Comparison of ENCODE assay signal across 26 cellular contexts in genomic region chr12:11662369-11662768, GRCh38. TPM values are rescaled to one million over a fixed set of nuclear protein-coding genes. Genes with fewer than 3 reads are reported as not detected.
DNase-seq lines count a peak whose midpoint lies in the region; ATAC-seq lines count a peak whose summit lies in the region.
"Had no signal": no experiment of that assay in that cellular context is flagged by ENCODE, and none has a peak within 500 bp of the region (broad histone marks: within the 10 kb centered on the region; RNA-seq: fewer than 3 reads in every experiment).

No MANE protein-coding gene starts in this region.

- no peaks in the 10 kb centered on the region for H3K27me3 ChIP-seq in esophagus (ENCODE audit: control insufficient read depth in 1 of 2, insufficient read depth in 2 of 2, low read length in 2 of 2)
- H3K27me3 ChIP-seq: upper lobe of right lung had no signal

- DNase-seq in activated T-cell treated with anti-CD3 and anti-CD28 coated beads, Interleukin-2, amount 50 U/mL, for 4 hours: no peak
- DNase-seq in activated T-cell treated with anti-CD3 and anti-CD28 coated beads, Interleukin-2, amount 50 U/mL, for 48 hours: no peak
- DNase-seq in T-helper 17 cell: no peak
- no peak for DNase-seq in stimulated activated naive CD8-positive, alpha-beta T cell treated with anti-CD3 and anti-CD28 coated beads, Interleukin-15, Interleukin-2, amounts not matched to agents 100 U/mL and 50 U/mL, for 24 hours
- DNase-seq in NCI-H774 (lab: John Stamatoyannopoulos, UW): no peak
- DNase-seq: activated CD4-positive, alpha-beta T cell treated with anti-CD3 and anti-CD28 coated beads, Interleukin-2, amount 10 ng/mL, durations not matched to agents 7 days and 5 days; activated naive CD4-positive, alpha-beta T cell treated with Interleukin-2 at 50 U/mL for 16 hours; central memory CD4-positive, alpha-beta T cell; COR-L47; GF-D8; GOT3; naive thymus-derived CD8-positive, alpha-beta T cell; NCI-H1105; NCI-H1930; NCI-H526; stimulated activated CD4-positive, alpha-beta T cell treated with anti-CD3 and anti-CD28 coated beads, Interleukin-4, amount 100 ng/mL, for 4 hours; upper lobe of right lung had no signal

- peaks cover 2 to 26% of the 10 kb centered on the region in 2 donors for H3K4me1 ChIP-seq in esophagus (ENCODE audit: control insufficient read depth in 2 of 2, insufficient read depth in 2 of 2, low read length in 1 of 2)

- H3K27ac ChIP-seq in esophagus (ENCODE audit: low read depth in 2 of 2, low read length in 1 of 2): peak overlapping the region; percentile 71 to 88
- H3K27ac ChIP-seq: A549, SK-N-MC, upper lobe of right lung had no signal

- H3K36me3 Mint-ChIP-seq in activated T-cell treated with anti-CD3 and anti-CD28 coated beads, Interleukin-2, amount 50 U/mL, for 4 hours (ENCODE audit: insufficient read depth): peaks cover 32% of the 10 kb centered on the region
- no peaks in the 10 kb centered on the region for H3K36me3 Mint-ChIP-seq in T-helper 17 cell (ENCODE audit: low read depth)

- 86 to 87% methylated on average over 3 of the region's 3 CpGs for WGBS in esophagus, 2 donors

- H3K4me1 Mint-ChIP-seq in activated T-cell treated with anti-CD3 and anti-CD28 coated beads, Interleukin-2, amount 50 U/mL, for 4 hours (ENCODE audit: low read depth): peaks cover 76% of the 10 kb centered on the region
- peaks cover 75% of the 10 kb centered on the region for H3K4me1 Mint-ChIP-seq in T-helper 17 cell

- H3K27ac Mint-ChIP-seq in T-helper 17 cell: peak overlapping the region; percentile 81
- H3K27ac Mint-ChIP-seq: activated CD4-positive, alpha-beta T cell treated with anti-CD3 and anti-CD28 coated beads, Interleukin-2, amount 10 ng/mL, durations not matched to agents 7 days and 5 days; B cell; stimulated activated naive CD8-positive, alpha-beta T cell treated with anti-CD3 and anti-CD28 coated beads, Interleukin-15, Interleukin-2, amounts not matched to agents 100 ng/mL and 50 ng/mL, for 24 hours; T-helper 1 cell treated with Interleukin-12 subunit alpha and Interleukin-12 subunit beta and Interleukin-4 antibody, amounts not matched to agents 30 μg/mL and 1 μg/mL, for 36 hours had no signal

- H3K4me3 ChIP-seq in esophagus (ENCODE audit: low read depth in 1 of 2, low read length in 2 of 2): no peak overlapping the region
- H3K4me3 ChIP-seq: A549, SK-N-MC, upper lobe of right lung had no signal

- no peaks in the 10 kb centered on the region for H3K9me3 Mint-ChIP-seq in activated T-cell treated with anti-CD3 and anti-CD28 coated beads, Interleukin-2, amount 50 U/mL, for 4 hours
- H3K9me3 Mint-ChIP-seq: stimulated activated naive CD8-positive, alpha-beta T cell treated with anti-CD3 and anti-CD28 coated beads, Interleukin-15, Interleukin-2, amounts not matched to agents 100 ng/mL and 50 ng/mL, for 24 hours; T-helper 1 cell treated with Interleukin-12 subunit alpha and Interleukin-12 subunit beta and Interleukin-4 antibody, amounts not matched to agents 30 μg/mL and 1 μg/mL, for 36 hours had no signal

- peak; percentile 18 to 19 for ATAC-seq in activated T-cell treated with anti-CD3 and anti-CD28 coated beads, Interleukin-2, amount 50 U/mL, for 4 hours
- ATAC-seq in T-helper 17 cell (peak; percentile 65), GM21367 (IDR thresholded peaks at IDR 0.05; ENCODE audit: unreplicated experiment) (no peak), GM18520 (IDR thresholded peaks at IDR 0.05; ENCODE audit: unreplicated experiment) (no peak)
- peak; percentile 58 for ATAC-seq in stimulated activated naive CD8-positive, alpha-beta T cell treated with anti-CD3 and anti-CD28 coated beads, Interleukin-15, Interleukin-2, amounts not matched to agents 100 U/mL and 50 U/mL, for 24 hours
- ATAC-seq: A549; left lobe of liver; naive thymus-derived CD8-positive, alpha-beta T cell had no signal

- H3K36me3 ChIP-seq in esophagus (ENCODE audit: control insufficient read depth in 2 of 2, insufficient read depth in 2 of 2, low read length in 1 of 2): peaks cover 3 to 4% of the 10 kb centered on the region in 2 donors
- H3K36me3 ChIP-seq: upper lobe of right lung had no signal

- H3K9me3 ChIP-seq in T-helper 17 cell (ENCODE audit: control insufficient read depth, low read length, poor library complexity, severe bottlenecking) (no peaks in the 10 kb centered on the region), esophagus (ENCODE audit: control insufficient read depth in 2 of 2, insufficient read depth in 1 of 2, low read depth in 1 of 2, low read length in 1 of 2) (no peaks in the 10 kb centered on the region)
- H3K9me3 ChIP-seq: A549, upper lobe of right lung had no signal

- no peaks in the 10 kb centered on the region for H3K27me3 Mint-ChIP-seq in activated T-cell treated with anti-CD3 and anti-CD28 coated beads, Interleukin-2, amount 50 U/mL, for 4 hours (ENCODE audit: low read depth)
- no peaks in the 10 kb centered on the region for H3K27me3 Mint-ChIP-seq in T-helper 17 cell
- H3K27me3 Mint-ChIP-seq: activated CD4-positive, alpha-beta T cell treated with anti-CD3 and anti-CD28 coated beads, Interleukin-2, amount 10 ng/mL, durations not matched to agents 7 days and 5 days; B cell; naive thymus-derived CD8-positive, alpha-beta T cell; stimulated activated naive CD8-positive, alpha-beta T cell treated with anti-CD3 and anti-CD28 coated beads, Interleukin-15, Interleukin-2, amounts not matched to agents 100 ng/mL and 50 ng/mL, for 24 hours had no signal

- H3K4me3 Mint-ChIP-seq in activated T-cell treated with anti-CD3 and anti-CD28 coated beads, Interleukin-2, amount 50 U/mL, for 4 hours: no peak overlapping the region
- peak overlapping the region; percentile 31 for H3K4me3 Mint-ChIP-seq in T-helper 17 cell
- H3K4me3 Mint-ChIP-seq: activated CD4-positive, alpha-beta T cell treated with anti-CD3 and anti-CD28 coated beads, Interleukin-2, amount 10 ng/mL, durations not matched to agents 7 days and 5 days; B cell; naive thymus-derived CD8-positive, alpha-beta T cell; stimulated activated naive CD8-positive, alpha-beta T cell treated with anti-CD3 and anti-CD28 coated beads, Interleukin-15, Interleukin-2, amounts not matched to agents 100 ng/mL and 50 ng/mL, for 24 hours; T-helper 1 cell treated with Interleukin-12 subunit alpha and Interleukin-12 subunit beta and Interleukin-4 antibody, amounts not matched to agents 30 μg/mL and 1 μg/mL, for 36 hours had no signal

RNA-seq across cellular contexts. Expression of gene ETV6, which starts 12.9 kb away (rescaled TPM):
- 10 to 100 TPM; 46.7 to 58.0 (median 57.5) TPM for total RNA-seq in activated T-cell treated with anti-CD3 and anti-CD28 coated beads, Interleukin-2, amount 50 U/mL, for 4 hours
- 10 to 100 TPM; 57.3 to 60.6 TPM for total RNA-seq in T-helper 17 cell
- 1 to 10 TPM; 5.4 to 5.6 TPM for polyA plus RNA-seq in esophagus

Comparison
In these comparisons a context has a peak if more than half of its experiments do, and no peak if none do; other contexts are left out.
1. ATAC-seq: peak in activated T-cell treated with anti-CD3 and anti-CD28 coated beads, Interleukin-2, amount 50 U/mL, for 4 hours (2 of 2), T-helper 17 cell (single experiment) and stimulated activated naive CD8-positive, alpha-beta T cell treated with anti-CD3 and anti-CD28 coated beads, Interleukin-15, Interleukin-2, amounts not matched to agents 100 U/mL and 50 U/mL, for 24 hours (single experiment); none in GM21367 (single experiment) and GM18520 (single experiment).